12 cellular contexts compared by ENCODE assay signal in genomic region chr3:32577174-32577573, GRCh38. TPM values are rescaled to one million over a fixed set of nuclear protein-coding genes. Genes with fewer than 3 reads are reported as not detected.
A peak's percentile ranks its signal among the peaks of the same experiment; 100 is the strongest.
DNase-seq lines count a peak whose midpoint lies in the region; ATAC-seq and TF ChIP-seq lines count a peak whose summit lies in the region.
"Had no signal": no experiment of that assay in that cellular context is flagged by ENCODE, and none has a peak within 500 bp of the region (broad histone marks: within the 10 kb centered on the region; RNA-seq: fewer than 3 reads in every experiment).

No MANE protein-coding gene starts in this region.

- no peak for ATAC-seq in CD4-positive, CD25-positive, alpha-beta regulatory T cell (ENCODE audit: low read depth in 2 of 2)

- no peaks in the 10 kb centered on the region for H3K36me3 ChIP-seq in CD4-positive, CD25-positive, alpha-beta regulatory T cell (ENCODE audit: control insufficient read depth, insufficient read depth, low read length)
- H3K36me3 ChIP-seq in OCI-LY1 (ENCODE audit: insufficient read depth, low read length) (no peaks in the 10 kb centered on the region), PC-9 (ENCODE audit: low read depth) (no peaks in the 10 kb centered on the region)

- H3K9me3 Mint-ChIP-seq in CD4-positive, CD25-positive, alpha-beta regulatory T cell = no peaks in the 10 kb centered on the region
- H3K9me3 Mint-ChIP-seq: CD4-positive, alpha-beta T cell had no signal

- peak overlapping the region in 1 of 4 donors; percentile 52 for H3K4me3 Mint-ChIP-seq in CD4-positive, CD25-positive, alpha-beta regulatory T cell
- H3K4me3 Mint-ChIP-seq: CD4-positive, alpha-beta T cell had no signal

- H3K27me3 ChIP-seq in CD4-positive, CD25-positive, alpha-beta regulatory T cell (ENCODE audit: control insufficient read depth, insufficient read depth, low read length) = peaks cover 2% of the 10 kb centered on the region
- H3K27me3 ChIP-seq in OCI-LY1 (ENCODE audit: insufficient read depth, low read length) = no peaks in the 10 kb centered on the region
- H3K27me3 ChIP-seq in PC-9 (ENCODE audit: insufficient read depth, low read depth) = no peaks in the 10 kb centered on the region

- H3K4me3 ChIP-seq in CD4-positive, CD25-positive, alpha-beta regulatory T cell (ENCODE audit: low read depth, low read length) = peak overlapping the region; percentile 59
- H3K4me3 ChIP-seq in OCI-LY1 (ENCODE audit: low read depth, low read length, poor library complexity, severe bottlenecking) (no peak overlapping the region), fibroblast of the aortic adventitia (ENCODE audit: low read depth, low read length) (no peak overlapping the region), PC-9 (no peak overlapping the region)

- intact Hi-C loops in PC-9 (cut with micrococcal nuclease; ENCODE audit: unreplicated experiment) = no loop called here

- no peak overlapping the region; the same call in 1 of the 2 replicates for H2AFZ ChIP-seq in OCI-LY1 (ENCODE audit: low read length)
- no peak overlapping the region for H2AFZ ChIP-seq in PC-9

- peak overlapping the region; percentile 64 for H3K4me2 ChIP-seq in OCI-LY1 (ENCODE audit: low read length)
- H3K4me2 ChIP-seq in PC-9 = no peak overlapping the region

- H4K20me1 ChIP-seq in OCI-LY1 (ENCODE audit: insufficient read depth, low read length) (no peaks in the 10 kb centered on the region), PC-9 (ENCODE audit: insufficient read depth) (no peaks in the 10 kb centered on the region)

- no peaks in the 10 kb centered on the region for H3K9me2 ChIP-seq in OCI-LY1 (ENCODE audit: low read depth, low read length)
- H3K9me2 ChIP-seq in PC-9 (ENCODE audit: insufficient read depth) = no peaks in the 10 kb centered on the region

- H3K36me3 Mint-ChIP-seq in CD4-positive, CD25-positive, alpha-beta regulatory T cell = peaks cover 3% of the 10 kb centered on the region

- no peak for DNase-seq in CD4-positive, CD25-positive, alpha-beta regulatory T cell
- peak; percentile 24 for DNase-seq in fibroblast of the aortic adventitia (ENCODE audit: low read depth)
- DNase-seq in pons (ENCODE audit: low spot score) = peak; percentile 7
- no peak for DNase-seq in NCI-H2029 (lab: John Stamatoyannopoulos, UW)
- DNase-seq in stimulated activated CD4-positive, alpha-beta T cell treated with anti-CD3 and anti-CD28 coated beads, Interleukin-2, amount 100 ng/mL, for 48 hours = no peak
- DNase-seq in PC-9 = no peak
- DNase-seq in SKM-1 treated with dmso at 0.1 percent for 144 hours (lab: John Stamatoyannopoulos, UW; ENCODE audit: unreplicated experiment) = no peak
- DNase-seq: activated CD8-positive, alpha-beta memory T cell treated with anti-CD3 and anti-CD28 coated beads, Interleukin-2, amount 50 U/mL, for 48 hours; CD4-positive, alpha-beta T cell; NCI-H2081 treated with DMSO at 0.1 percent for 48 hours; stimulated activated CD4-positive, alpha-beta T cell treated with anti-CD3 and anti-CD28 coated beads, Interleukin-4, amount 100 ng/mL, for 24 hours had no signal

- TF ChIP-seq CTCF in OCI-LY1 (IDR thresholded peaks at IDR 0.05; ENCODE audit: low read length) (no peak), fibroblast of the aortic adventitia (IDR thresholded peaks at IDR 0.05; ENCODE audit: insufficient read depth, low read length) (no peak), PC-9 (conservative IDR thresholded peaks at IDR 0.05) (no peak)

- no peaks in the 10 kb centered on the region for H3K79me2 ChIP-seq in OCI-LY1 (ENCODE audit: insufficient read depth, low read length)
- no peaks in the 10 kb centered on the region for H3K79me2 ChIP-seq in PC-9 (ENCODE audit: low read depth)

- H3K9me3 ChIP-seq in CD4-positive, CD25-positive, alpha-beta regulatory T cell (ENCODE audit: control insufficient read depth in 2 of 2, low read length in 2 of 2) = no peaks in the 10 kb centered on the region
- H3K9me3 ChIP-seq in OCI-LY1 (ENCODE audit: low read length) = no peaks in the 10 kb centered on the region
- no peaks in the 10 kb centered on the region for H3K9me3 ChIP-seq in PC-9 (ENCODE audit: insufficient read depth, low read depth)

- H3K27ac Mint-ChIP-seq in CD4-positive, CD25-positive, alpha-beta regulatory T cell = peak overlapping the region in 1 of 3 donors; percentile 28
- H3K27ac Mint-ChIP-seq: CD4-positive, alpha-beta T cell had no signal

- peak overlapping the region; percentile 41; the same call in 1 of the 2 replicates for H3K9ac ChIP-seq in OCI-LY1 (ENCODE audit: low read length)

- H3K4me1 Mint-ChIP-seq in CD4-positive, CD25-positive, alpha-beta regulatory T cell = peaks cover 9 to 13% (median 10%) of the 10 kb centered on the region in 4 donors

- H3K27me3 Mint-ChIP-seq in CD4-positive, CD25-positive, alpha-beta regulatory T cell = peaks cover 2% of the 10 kb centered on the region
- H3K27me3 Mint-ChIP-seq: CD4-positive, alpha-beta T cell had no signal

- H3F3A ChIP-seq in OCI-LY1 (ENCODE audit: insufficient read depth, low read length) (no peaks in the 10 kb centered on the region), PC-9 (ENCODE audit: insufficient read depth, low read depth) (no peaks in the 10 kb centered on the region)

- peaks cover 8% of the 10 kb centered on the region for H3K4me1 ChIP-seq in CD4-positive, CD25-positive, alpha-beta regulatory T cell (ENCODE audit: control insufficient read depth, insufficient read depth, low read length, poor library complexity, severe bottlenecking)
- peaks cover 16% of the 10 kb centered on the region for H3K4me1 ChIP-seq in OCI-LY1 (ENCODE audit: insufficient read depth, low read length, severe bottlenecking)
- no peaks in the 10 kb centered on the region for H3K4me1 ChIP-seq in PC-9 (replicated peaks; ENCODE audit: insufficient read depth)

- CTCF ChIA-PET in PC-9 (lab: Charles Lee) = no interaction called here

- H3K27ac ChIP-seq in CD4-positive, CD25-positive, alpha-beta regulatory T cell (ENCODE audit: insufficient read depth, low read length, poor library complexity, severe bottlenecking) = no peak overlapping the region
- H3K27ac ChIP-seq in OCI-LY1 (ENCODE audit: low read depth, low read length, poor library complexity, severe bottlenecking) = peak overlapping the region; percentile 70
- no peak overlapping the region for H3K27ac ChIP-seq in PC-9

- BruUV-seq in PC-9 (replicated peaks; lab: Mats Ljungman, UMichigan) = no TSS peak

- POLR2A ChIA-PET in PC-9 (lab: Charles Lee; ENCODE audit: unreplicated experiment) = interaction anchor here (0.6 to 0.7 kb wide), 2 partner anchors 26 to 170 kb away, joined by 3 read pairs; no protein-coding TSS in a partner anchor

RNA-seq across cellular contexts. Expression of gene DYNC1LI1, which starts 6.5 kb away (rescaled TPM):
- total RNA-seq in CD4-positive, CD25-positive, alpha-beta regulatory T cell = 37.2 TPM
- 10 to 100 TPM; 24.8 to 33.3 (median 28.4) TPM for polyA plus RNA-seq in CD4-positive, CD25-positive, alpha-beta regulatory T cell
- total RNA-seq in fibroblast of the aortic adventitia (ENCODE audit: low replicate concordance) (42.5 and 84.3 TPM in 2 replicates), PC-9 (2021) (30.1 and 32.3 TPM in 2 replicates)

Comparison
In these comparisons a context has a peak if more than half of its experiments do, and no peak if none do; other contexts are left out.
1. DNase-seq: peak in fibroblast of the aortic adventitia (single experiment) and pons (single experiment); none in CD4-positive, CD25-positive, alpha-beta regulatory T cell (0 of 3), NCI-H2029 (single experiment), stimulated activated CD4-positive, alpha-beta T cell treated with anti-CD3 and anti-CD28 coated beads, Interleukin-2, amount 100 ng/mL, for 48 hours (0 of 2), PC-9 (0 of 2) and SKM-1 treated with dmso at 0.1 percent for 144 hours (single experiment).